ENCODE assay signal across 16 cellular contexts in the genomic region with DNA sequence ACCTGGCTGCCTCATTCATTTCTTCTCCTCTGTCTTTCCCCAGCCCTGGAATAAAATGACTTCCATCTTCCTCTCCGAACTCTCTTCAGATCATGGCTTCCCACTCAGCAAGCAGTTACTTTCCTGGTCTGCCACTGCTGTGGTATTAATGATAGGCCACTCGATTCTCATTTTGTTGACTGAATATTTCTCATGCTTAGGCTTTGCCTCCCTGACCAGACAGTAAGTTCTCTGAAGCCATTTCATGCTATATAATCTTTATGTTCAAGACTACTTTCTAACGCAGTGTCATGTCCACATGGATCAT. TPM values are rescaled to one million over a fixed set of nuclear protein-coding genes. Genes with fewer than 3 reads are reported as not detected.
DNase-seq lines count a peak whose midpoint lies in the region; ATAC-seq and TF ChIP-seq lines count a peak whose summit lies in the region.
"Had no signal": no experiment of that assay in that cellular context is flagged by ENCODE, and none has a peak within 500 bp of the region (broad histone marks: within the 10 kb centered on the region; RNA-seq: fewer than 3 reads in every experiment).

No MANE protein-coding gene starts in this region.

- H3K27me3 ChIP-seq in spleen (replicated peaks in 1 of 7) (peaks cover 0 to 7% (median 0%) of the 10 kb centered on the region in 7 donors), tibial artery (no peaks in the 10 kb centered on the region)

- intact Hi-C loops in spleen (cut with DNase I; ENCODE audit: low total_unique reads) = no loop called here
- intact Hi-C loops in tibial artery (cut with DNase I; ENCODE audit: low total_unique reads) = no loop called here

- H3K4me1 ChIP-seq in spleen = peaks cover 26 to 98% (median 51%) of the 10 kb centered on the region in 6 donors
- H3K4me1 ChIP-seq in tibial artery = peaks cover 0 to 5% (median 0%) of the 10 kb centered on the region in 4 donors

- peak overlapping the region; percentile 100 for H3K27ac Mint-ChIP-seq in activated CD8-positive, alpha-beta memory T cell treated with anti-CD3 and anti-CD28 coated beads, Interleukin-2, amount 10 ng/mL, durations not matched to agents 7 days and 5 days
- H3K27ac Mint-ChIP-seq in IgD-negative memory B cell = peak overlapping the region; percentile 37 to 95 (median 93)
- peak overlapping the region; percentile 26 to 69 for H3K27ac Mint-ChIP-seq in activated naive CD4-positive, alpha-beta T cell treated with anti-CD3 and anti-CD28 coated beads, Interleukin-2, amount 50 U/mL, for 72 hours
- H3K27ac Mint-ChIP-seq: progenitor cell of endocrine pancreas had no signal

- H3K4me3 ChIP-seq in spleen = peak overlapping the region in 1 of 8 donors; percentile 65
- H3K4me3 ChIP-seq in tibial artery = no peak overlapping the region
- H3K4me3 ChIP-seq: left lung had no signal

- peak overlapping the region; percentile 24 to 95 (median 88) for H3K27ac ChIP-seq in spleen
- no peak overlapping the region for H3K27ac ChIP-seq in tibial artery

- no peak for TF ChIP-seq POLR2A in spleen (IDR thresholded peaks at IDR 0.05)

- H3K36me3 Mint-ChIP-seq in activated CD8-positive, alpha-beta memory T cell treated with anti-CD3 and anti-CD28 coated beads, Interleukin-2, amount 10 ng/mL, durations not matched to agents 7 days and 5 days = peaks cover 39% of the 10 kb centered on the region
- H3K36me3 Mint-ChIP-seq in IgD-negative memory B cell = peaks cover 9% of the 10 kb centered on the region
- H3K36me3 Mint-ChIP-seq in activated naive CD4-positive, alpha-beta T cell treated with anti-CD3 and anti-CD28 coated beads, Interleukin-2, amount 50 U/mL, for 72 hours = peaks cover 15 to 29% of the 10 kb centered on the region in 2 donors

- H3K9me3 ChIP-seq in spleen = no peaks in the 10 kb centered on the region
- H3K9me3 ChIP-seq in tibial artery = no peaks in the 10 kb centered on the region
- H3K9me3 ChIP-seq: left lung had no signal

- H3K9me3 Mint-ChIP-seq in activated CD8-positive, alpha-beta memory T cell treated with anti-CD3 and anti-CD28 coated beads, Interleukin-2, amount 10 ng/mL, durations not matched to agents 7 days and 5 days (ENCODE audit: low read depth) = no peaks in the 10 kb centered on the region
- H3K9me3 Mint-ChIP-seq in IgD-negative memory B cell = peaks cover 0 to 2% (median 0%) of the 10 kb centered on the region in 3 donors
- peaks cover 5 to 9% of the 10 kb centered on the region in 2 donors for H3K9me3 Mint-ChIP-seq in activated naive CD4-positive, alpha-beta T cell treated with anti-CD3 and anti-CD28 coated beads, Interleukin-2, amount 50 U/mL, for 72 hours

- 81 to 90% (median 83%) methylated on average over 3 of the region's 3 CpGs for WGBS in spleen, 5 donors

- H3K27me3 Mint-ChIP-seq in activated CD8-positive, alpha-beta memory T cell treated with anti-CD3 and anti-CD28 coated beads, Interleukin-2, amount 10 ng/mL, durations not matched to agents 7 days and 5 days = no peaks in the 10 kb centered on the region
- no peaks in the 10 kb centered on the region for H3K27me3 Mint-ChIP-seq in IgD-negative memory B cell

- no peak for DNase-seq in activated CD8-positive, alpha-beta memory T cell treated with anti-CD3 and anti-CD28 coated beads, Interleukin-2, amount 10 ng/mL, durations not matched to agents 7 days and 5 days
- no peak for DNase-seq in activated CD8-positive, alpha-beta memory T cell treated with anti-CD3 and anti-CD28 coated beads, Interleukin-2, amount 50 U/mL, for 4 hours
- no peak for DNase-seq in activated naive CD4-positive, alpha-beta T cell treated with anti-CD3 and anti-CD28 coated beads, Interleukin-2, amount 50 U/mL, for 72 hours (ENCODE audit: low spot score in 2 of 2)
- DNase-seq in spleen = no peak
- DNase-seq in NCI-H82 (lab: John Stamatoyannopoulos, UW) = no peak
- no peak for DNase-seq in DMS153 (lab: John Stamatoyannopoulos, UW)
- no peak for DNase-seq in tibial artery
- DNase-seq: activated CD4-positive, alpha-beta T cell treated with anti-CD3 and anti-CD28 coated beads for 1 hour; activated gamma-delta T cell; hypothalamus; left lung; NCI-H2081; NCI-H748 treated with DMSO at 0.1 percent for 48 hours; stimulated activated CD4-positive, alpha-beta T cell treated with anti-CD3 and anti-CD28 coated beads, Interleukin-12 subunit alpha, Interleukin-12 subunit beta, amount 100 ng/mL, for 4 hours had no signal

- CTCF ChIA-PET in activated CD8-positive, alpha-beta memory T cell treated with anti-CD3 and anti-CD28 coated beads, Interleukin-2, amount 10 ng/mL, durations not matched to agents 7 days and 5 days (lab: Charles Lee) = interaction anchor here (1.0 to 5.5 kb wide), 6 partner anchors 8 to 140 kb away, joined by 3 to 37 read pairs (median 9); no protein-coding TSS in a partner anchor

- peaks cover 78% of the 10 kb centered on the region for H3K4me1 Mint-ChIP-seq in activated CD8-positive, alpha-beta memory T cell treated with anti-CD3 and anti-CD28 coated beads, Interleukin-2, amount 10 ng/mL, durations not matched to agents 7 days and 5 days
- peaks cover 35 to 55% (median 42%) of the 10 kb centered on the region in 3 donors for H3K4me1 Mint-ChIP-seq in IgD-negative memory B cell

- H3K36me3 ChIP-seq in spleen (no peaks in the 10 kb centered on the region), tibial artery (no peaks in the 10 kb centered on the region)
- H3K36me3 ChIP-seq: left lung had no signal

- H3K4me3 Mint-ChIP-seq in activated CD8-positive, alpha-beta memory T cell treated with anti-CD3 and anti-CD28 coated beads, Interleukin-2, amount 10 ng/mL, durations not matched to agents 7 days and 5 days = no peak overlapping the region
- H3K4me3 Mint-ChIP-seq in IgD-negative memory B cell = peak overlapping the region in 1 of 4 donors; percentile 6

- ATAC-seq in activated CD8-positive, alpha-beta memory T cell treated with anti-CD3 and anti-CD28 coated beads, Interleukin-2, amount 10 ng/mL, durations not matched to agents 7 days and 5 days = no peak
- ATAC-seq in activated naive CD4-positive, alpha-beta T cell treated with anti-CD3 and anti-CD28 coated beads, Interleukin-2, amount 50 U/mL, for 72 hours = no peak
- ATAC-seq: left lung had no signal

- TF ChIP-seq CTCF in spleen (IDR thresholded peaks at IDR 0.05 in 8 of 11, conservative IDR thresholded peaks at IDR 0.05 in 3 of 11) = no peak
- no peak for TF ChIP-seq CTCF in tibial artery (IDR thresholded peaks at IDR 0.05)

RNA-seq across cellular contexts. Expression of a gene that starts 20.7 kb away (rescaled TPM):
- 10 to 100 TPM; 23.3 to 35.3 TPM for total RNA-seq in activated CD8-positive, alpha-beta memory T cell treated with anti-CD3 and anti-CD28 coated beads, Interleukin-2, amount 10 ng/mL, durations not matched to agents 7 days and 5 days
- 9.2 TPM for polyA plus RNA-seq in IgD-negative memory B cell
- total RNA-seq in activated naive CD4-positive, alpha-beta T cell treated with anti-CD3 and anti-CD28 coated beads, Interleukin-2, amount 50 U/mL, for 72 hours = 10 to 100 TPM; 44.9 to 80.4 TPM
- 10 to 100 TPM; 29.8 to 70.0 (median 57.4) TPM for total RNA-seq in spleen
- polyA plus RNA-seq in spleen = 1 to 10 TPM; 4.8 to 7.7 (median 6.7) TPM

Comparison
In these comparisons a context has a peak if more than half of its experiments do, and no peak if none do; other contexts are left out.
1. H3K27ac Mint-ChIP-seq: peak in every context shown above with its lines; median percentile 100 in activated CD8-positive, alpha-beta memory T cell treated with anti-CD3 and anti-CD28 coated beads, Interleukin-2, amount 10 ng/mL, durations not matched to agents 7 days and 5 days; 93 in IgD-negative memory B cell; 48 in activated naive CD4-positive, alpha-beta T cell treated with anti-CD3 and anti-CD28 coated beads, Interleukin-2, amount 50 U/mL, for 72 hours.
2. H3K27ac ChIP-seq: peak in spleen (8 of 8); none in tibial artery (0 of 2).